In the genomic region with DNA sequence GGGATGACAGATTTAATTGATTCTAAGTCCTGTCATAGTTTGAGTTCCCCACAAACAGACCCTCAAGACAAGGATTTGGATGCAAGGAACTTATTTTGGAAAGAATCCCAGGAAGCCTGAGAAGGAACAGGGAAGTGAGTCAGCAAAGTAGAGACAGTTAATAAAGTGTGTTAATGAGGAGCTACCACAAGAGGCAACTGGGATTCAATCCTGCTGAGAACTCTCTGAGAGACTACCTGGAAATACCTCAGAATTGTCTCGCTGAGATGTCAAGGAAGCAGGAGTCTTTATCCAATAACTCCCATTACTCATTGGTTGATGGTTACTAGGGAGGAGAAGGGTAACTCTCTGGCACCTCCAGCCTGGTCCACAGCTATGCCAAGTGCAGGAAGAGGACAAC, we compare ENCODE assay signal across 20 cellular contexts.
DNase-seq lines count a peak whose midpoint lies in the region; ATAC-seq and TF ChIP-seq lines count a peak whose summit lies in the region.
"Had no signal": no experiment of that assay in that cellular context is flagged by ENCODE, and none has a peak within 500 bp of the region (broad histone marks: within the 10 kb centered on the region; RNA-seq: fewer than 3 reads in every experiment).

No MANE protein-coding gene starts in this region.

- H3K4me3 ChIP-seq in HUES48 (ENCODE audit: low read depth, low read length): no peak overlapping the region
- H3K4me3 ChIP-seq: HAP-1, MG63 had no signal

- H3K4me1 ChIP-seq in HUES48 (ENCODE audit: control insufficient read depth, insufficient read depth, low read length): peaks cover 8% of the 10 kb centered on the region
- H3K4me1 ChIP-seq: HAP-1 had no signal

- H3K27me3 Mint-ChIP-seq in WTC11 (ENCODE audit: low read depth): no peaks in the 10 kb centered on the region
- H3K27me3 Mint-ChIP-seq: B cell had no signal

- TF ChIP-seq CTCF in WTC11 (IDR thresholded peaks at IDR 0.05): no peak

- peak; percentile 62 for ATAC-seq in WTC11
- no peak for ATAC-seq in HG02973 (IDR thresholded peaks at IDR 0.05; ENCODE audit: unreplicated experiment)

- peak overlapping the region; percentile 34 for H3K27ac ChIP-seq in HUES48 (ENCODE audit: low read depth, low read length)

- peaks cover 20% of the 10 kb centered on the region for H3K4me1 Mint-ChIP-seq in WTC11
- H3K4me1 Mint-ChIP-seq: B cell had no signal

- no peak overlapping the region for H3K4me3 Mint-ChIP-seq in WTC11
- H3K4me3 Mint-ChIP-seq: B cell, CD14-positive monocyte had no signal

- POLR2A ChIA-PET in WTC11 (lab: Charles Lee): no interaction called here

- no peaks in the 10 kb centered on the region for H3K9me3 Mint-ChIP-seq in WTC11

- CTCF ChIA-PET in WTC11 (lab: Charles Lee): interaction anchor here (1.7 kb wide), 1 partner anchor 11 kb away, joined by 5 read pairs; no protein-coding TSS in a partner anchor

- no peaks in the 10 kb centered on the region for H3K36me3 ChIP-seq in HUES48 (ENCODE audit: control insufficient read depth, insufficient read depth, low read length)
- H3K36me3 ChIP-seq: HAP-1, MG63 had no signal

- peak overlapping the region; percentile 46; the same call in 1 of the 2 replicates for H3K27ac Mint-ChIP-seq in WTC11
- H3K27ac Mint-ChIP-seq: B cell, CD14-positive monocyte had no signal

- DNase-seq in A172 (ENCODE audit: low spot score): peak; percentile 40
- no peak for DNase-seq in WTC11 (ENCODE audit: low spot score)
- peak; percentile 4 for DNase-seq in kidney tubule cell (ENCODE audit: low spot score)
- no peak for DNase-seq in HT-29 (ENCODE audit: low spot score)
- DNase-seq in SKM-1 (lab: John Stamatoyannopoulos, UW; ENCODE audit: unreplicated experiment): no peak
- DNase-seq: EL, GF-D8, Karpas-422, MG63, NCI-H187, NCI-H2107, NCI-H446 treated with DMSO at 0.1 percent for 48 hours, NCI-H526 treated with DMSO at 0.1 percent for 48 hours, RPMI8226, SHP77 had no signal

- H3K27me3 ChIP-seq in HUES48 (ENCODE audit: control insufficient read depth, insufficient read depth, low read length): no peaks in the 10 kb centered on the region
- H3K27me3 ChIP-seq: MG63 had no signal

- no peaks in the 10 kb centered on the region for H3K9me3 ChIP-seq in HUES48 (ENCODE audit: control insufficient read depth, insufficient read depth, low read length)
- H3K9me3 ChIP-seq: HAP-1, MG63 had no signal

- no peak overlapping the region for H3K9ac ChIP-seq in HUES48 (ENCODE audit: low read depth, low read length)

- H3K36me3 Mint-ChIP-seq in WTC11: no peaks in the 10 kb centered on the region
- H3K36me3 Mint-ChIP-seq: CD14-positive monocyte had no signal

TF ChIP-seq in WTC11, 78 proteins besides CTCF, POLR2A, EP300 and RAD21:
- no peak for TF ChIP-seq PRRX2 (CRISPR knock-in tag; IDR thresholded peaks at IDR 0.05)
- TF ChIP-seq SMAD4 (CRISPR knock-in tag; IDR thresholded peaks at IDR 0.05): no peak
- no peak for TF ChIP-seq ZNF416 (CRISPR knock-in tag; IDR thresholded peaks at IDR 0.05)
- no peak for TF ChIP-seq AR (CRISPR knock-in tag; IDR thresholded peaks at IDR 0.05)
- TF ChIP-seq HMGA2 (CRISPR knock-in tag; IDR thresholded peaks at IDR 0.05): no peak
- no peak for TF ChIP-seq ZNF396 (CRISPR knock-in tag; IDR thresholded peaks at IDR 0.05; ENCODE audit: borderline replicate concordance)
- no peak for TF ChIP-seq ZNF425 (CRISPR knock-in tag; conservative IDR thresholded peaks at IDR 0.05)
- no peak for TF ChIP-seq CREM (CRISPR knock-in tag; IDR thresholded peaks at IDR 0.05)
- no peak for TF ChIP-seq ARID4B (CRISPR knock-in tag; IDR thresholded peaks at IDR 0.05; ENCODE audit: borderline replicate concordance)
- no peak for TF ChIP-seq TCF7 (CRISPR knock-in tag; IDR thresholded peaks at IDR 0.05; ENCODE audit: low read depth)
- TF ChIP-seq HMGXB4 (CRISPR knock-in tag; IDR thresholded peaks at IDR 0.05): no peak
- no peak for TF ChIP-seq CREB1 (CRISPR knock-in tag; IDR thresholded peaks at IDR 0.05)

Comparison
In these comparisons a context has a peak if more than half of its experiments do, and no peak if none do; other contexts are left out.
1. DNase-seq: peak in A172 (single experiment) and kidney tubule cell (single experiment); none in WTC11 (single experiment), HT-29 (single experiment) and SKM-1 (single experiment).